19 cellular contexts compared by ENCODE assay signal in genomic region chr3:23704316-23704715, GRCh38.
"Had no signal": no experiment of that assay in that cellular context is flagged by ENCODE, and none has a peak within 500 bp of the region (broad histone marks: within the 10 kb centered on the region; RNA-seq: fewer than 3 reads in every experiment).

No MANE protein-coding gene starts in this region.

- H3K27me3 Mint-ChIP-seq: memory B cell had no signal

- H3K27ac ChIP-seq: epithelial cell of prostate, left ventricle myocardium inferior, right atrium auricular region, transverse colon had no signal

- H3K9me3 ChIP-seq: left ventricle myocardium inferior, right atrium auricular region, transverse colon had no signal

- DNase-seq: activated naive CD8-positive, alpha-beta T cell treated with anti-CD3 and anti-CD28 coated beads, Interleukin-2, amount 10 ng/mL, durations not matched to agents 7 days and 5 days; aorta; glutamatergic neuron; hypothalamus; kidney; left ventricle myocardium inferior; occipital lobe; stimulated activated CD4-positive, alpha-beta T cell treated with anti-CD3 and anti-CD28 coated beads, Interleukin-4, amount 100 ng/mL, for 4 hours; stimulated activated CD8-positive, alpha-beta memory T cell treated with anti-CD3 and anti-CD28 coated beads, Interleukin-4, amount 100 ng/mL, for 48 hours; stimulated activated naive CD4-positive, alpha-beta T cell treated with Interleukin-2 at 50 U/mL for 16 hours; substantia nigra; transverse colon had no signal

- H3K4me3 Mint-ChIP-seq: activated naive CD8-positive, alpha-beta T cell treated with anti-CD3 and anti-CD28 coated beads, Interleukin-2, amount 10 ng/mL, durations not matched to agents 7 days and 5 days; activated T-helper 1 cell treated with anti-CD3 and anti-CD28 coated beads, Interleukin-12 subunit alpha, Interleukin-12 subunit beta, Interleukin-2, Interleukin-4 antibody, amounts not matched to agents 30 ng/mL and 10 ng/mL and 1 ng/mL, durations not matched to agents 14 hours and 24 hours and 36 hours; memory B cell; nephron had no signal

- H3K27me3 ChIP-seq: right atrium auricular region, transverse colon had no signal

- H3K36me3 Mint-ChIP-seq: activated naive CD8-positive, alpha-beta T cell treated with anti-CD3 and anti-CD28 coated beads, Interleukin-2, amount 10 ng/mL, durations not matched to agents 7 days and 5 days had no signal

- H3K4me2 ChIP-seq: smooth muscle cell had no signal

- H3K4me1 Mint-ChIP-seq: activated naive CD8-positive, alpha-beta T cell treated with anti-CD3 and anti-CD28 coated beads, Interleukin-2, amount 10 ng/mL, durations not matched to agents 7 days and 5 days; memory B cell had no signal

- ATAC-seq: activated CD4-positive, CD25-positive, alpha-beta regulatory T cell treated with anti-CD3 and anti-CD28 coated beads, Interleukin-2, amount 50 U/mL, for 24 hours had no signal

- H3K36me3 ChIP-seq: left ventricle myocardium inferior, right atrium auricular region, transverse colon had no signal

- H3K9me3 Mint-ChIP-seq: activated naive CD8-positive, alpha-beta T cell treated with anti-CD3 and anti-CD28 coated beads, Interleukin-2, amount 10 ng/mL, durations not matched to agents 7 days and 5 days; activated T-helper 1 cell treated with anti-CD3 and anti-CD28 coated beads, Interleukin-12 subunit alpha, Interleukin-12 subunit beta, Interleukin-2, Interleukin-4 antibody, amounts not matched to agents 30 ng/mL and 10 ng/mL and 1 ng/mL, durations not matched to agents 14 hours and 24 hours and 36 hours had no signal

- H3K4me3 ChIP-seq: left ventricle myocardium inferior, right atrium auricular region, smooth muscle cell, transverse colon had no signal

- H3K27ac Mint-ChIP-seq: activated naive CD8-positive, alpha-beta T cell treated with anti-CD3 and anti-CD28 coated beads, Interleukin-2, amount 10 ng/mL, durations not matched to agents 7 days and 5 days; activated T-helper 1 cell treated with anti-CD3 and anti-CD28 coated beads, Interleukin-12 subunit alpha, Interleukin-12 subunit beta, Interleukin-2, Interleukin-4 antibody, amounts not matched to agents 30 ng/mL and 10 ng/mL and 1 ng/mL, durations not matched to agents 14 hours and 24 hours and 36 hours; memory B cell; nephron had no signal

- H3K4me1 ChIP-seq: left ventricle myocardium inferior, right atrium auricular region had no signal
